In genomic region chr7:37304926-37305325, GRCh38 we compare ENCODE assay signal across 3 cellular contexts.
TF ChIP-seq lines count a peak whose summit lies in the region.

No MANE protein-coding gene starts in this region.

TF ChIP-seq in SK-N-SH, 30 proteins besides CTCF, POLR2A, EP300 and RAD21 (continued from another document):
- no peak for TF ChIP-seq ZBTB33 (IDR thresholded peaks at IDR 0.05; ENCODE audit: borderline replicate concordance, low read depth)
- TF ChIP-seq FOXJ3 (CRISPR knock-in tag; IDR thresholded peaks at IDR 0.05), result no peak
- TF ChIP-seq TEAD4 (IDR thresholded peaks at IDR 0.05; ENCODE audit: borderline replicate concordance, insufficient read depth), result no peak

TF ChIP-seq in SK-N-SH treated with all-trans-retinoic acid at 6 μM for 48 hours, 23 proteins besides CTCF, POLR2A, EP300 and RAD21:
- TF ChIP-seq TSHZ2 (CRISPR knock-in tag; IDR thresholded peaks at IDR 0.05) (no peak), SNAI2 (CRISPR knock-in tag; IDR thresholded peaks at IDR 0.05) (no peak), ZNF70 (CRISPR knock-in tag; IDR thresholded peaks at IDR 0.05) (no peak), ISL1 (CRISPR knock-in tag; IDR thresholded peaks at IDR 0.05) (no peak), ESRRG (CRISPR knock-in tag; IDR thresholded peaks at IDR 0.05) (no peak), PPARA (CRISPR knock-in tag; IDR thresholded peaks at IDR 0.05; ENCODE audit: borderline replicate concordance) (no peak), ARNTL (CRISPR knock-in tag; IDR thresholded peaks at IDR 0.05; ENCODE audit: borderline replicate concordance, low read depth) (no peak), ZC3H10 (CRISPR knock-in tag; IDR thresholded peaks at IDR 0.05) (no peak), CSRNP3 (CRISPR knock-in tag; IDR thresholded peaks at IDR 0.05) (no peak), RARB (CRISPR knock-in tag; IDR thresholded peaks at IDR 0.05) (no peak), ZNF8 (CRISPR knock-in tag; IDR thresholded peaks at IDR 0.05) (no peak), OSR1 (CRISPR knock-in tag; IDR thresholded peaks at IDR 0.05) (no peak), CREB5 (CRISPR knock-in tag; IDR thresholded peaks at IDR 0.05; ENCODE audit: low read depth) (no peak), ZFP30 (CRISPR knock-in tag; IDR thresholded peaks at IDR 0.05) (no peak), CSDC2 (CRISPR knock-in tag; IDR thresholded peaks at IDR 0.05) (no peak), ZNF565 (CRISPR knock-in tag; conservative IDR thresholded peaks at IDR 0.05; ENCODE audit: low read depth) (no peak), BACH2 (CRISPR knock-in tag; IDR thresholded peaks at IDR 0.05; ENCODE audit: borderline replicate concordance) (no peak), ZFP3 (CRISPR knock-in tag; IDR thresholded peaks at IDR 0.05) (no peak), TCF4 (CRISPR knock-in tag; IDR thresholded peaks at IDR 0.05; ENCODE audit: borderline replicate concordance) (no peak)

TF ChIP-seq in WTC11, 78 proteins besides CTCF, POLR2A, EP300 and RAD21 (continued from another document):
- TF ChIP-seq USF1 (CRISPR knock-in tag; IDR thresholded peaks at IDR 0.05) (no peak), TP53 (CRISPR knock-in tag; IDR thresholded peaks at IDR 0.05) (no peak), FOXK1 (CRISPR knock-in tag; IDR thresholded peaks at IDR 0.05) (no peak), SP1 (CRISPR knock-in tag; conservative IDR thresholded peaks at IDR 0.05) (no peak), ATF3 (CRISPR knock-in tag; conservative IDR thresholded peaks at IDR 0.05) (no peak), ZNF425 (CRISPR knock-in tag; conservative IDR thresholded peaks at IDR 0.05) (no peak), RORB (CRISPR knock-in tag; IDR thresholded peaks at IDR 0.05) (no peak), HMGA2 (CRISPR knock-in tag; IDR thresholded peaks at IDR 0.05) (no peak), ZNF232 (CRISPR knock-in tag; IDR thresholded peaks at IDR 0.05) (no peak), SMAD3 (CRISPR knock-in tag; IDR thresholded peaks at IDR 0.05; ENCODE audit: borderline replicate concordance) (no peak)
